Comparison of ENCODE assay signal across 1 cellular context in the genomic region with DNA sequence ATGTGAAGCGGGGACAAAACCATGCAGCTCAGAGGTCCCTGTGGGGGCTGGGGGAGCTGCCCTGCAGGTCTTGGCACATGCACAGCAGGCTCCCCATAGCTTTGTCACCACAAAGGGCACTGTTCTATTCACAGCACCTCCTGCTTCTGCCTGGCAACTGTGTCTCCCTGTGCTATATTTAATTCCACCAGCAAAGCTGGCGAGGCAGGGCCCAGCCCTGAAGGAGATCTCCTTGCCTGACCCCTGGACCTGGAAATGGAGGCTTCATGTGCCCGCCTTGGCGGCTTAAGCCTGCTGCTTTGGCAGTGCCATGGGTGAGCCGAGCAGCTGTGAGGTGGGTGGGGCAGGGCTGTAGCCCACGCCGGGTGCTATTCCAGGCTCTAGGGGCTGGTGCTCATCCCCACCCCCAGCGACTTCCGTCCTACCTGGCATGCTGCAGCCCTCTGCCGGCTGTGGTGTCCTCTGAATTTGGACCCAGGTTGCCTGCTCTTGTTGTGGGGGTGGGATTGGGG.
TF ChIP-seq lines count a peak whose summit lies in the region.

No MANE protein-coding gene starts in this region.

TF ChIP-seq in H1, 55 proteins besides CTCF, POLR2A, EP300 and RAD21:
- TF ChIP-seq, protein P1, sequence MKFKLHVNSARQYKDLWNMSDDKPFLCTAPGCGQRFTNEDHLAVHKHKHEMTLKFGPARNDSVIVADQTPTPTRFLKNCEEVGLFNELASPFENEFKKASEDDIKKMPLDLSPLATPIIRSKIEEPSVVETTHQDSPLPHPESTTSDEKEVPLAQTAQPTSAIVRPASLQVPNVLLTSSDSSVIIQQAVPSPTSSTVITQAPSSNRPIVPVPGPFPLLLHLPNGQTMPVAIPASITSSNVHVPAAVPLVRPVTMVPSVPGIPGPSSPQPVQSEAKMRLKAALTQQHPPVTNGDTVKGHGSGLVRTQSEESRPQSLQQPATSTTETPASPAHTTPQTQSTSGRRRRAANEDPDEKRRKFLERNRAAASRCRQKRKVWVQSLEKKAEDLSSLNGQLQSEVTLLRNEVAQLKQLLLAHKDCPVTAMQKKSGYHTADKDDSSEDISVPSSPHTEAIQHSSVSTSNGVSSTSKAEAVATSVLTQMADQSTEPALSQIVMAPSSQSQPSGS (IDR thresholded peaks at IDR 0.05; ENCODE audit: low read length), result no peak
- no peak for TF ChIP-seq TCF12 (IDR thresholded peaks at IDR 0.05; ENCODE audit: low read depth, low read length)
- no peak for TF ChIP-seq BRCA1 (IDR thresholded peaks at IDR 0.05; ENCODE audit: low read depth, low read length)
- TF ChIP-seq BCL11A (IDR thresholded peaks at IDR 0.05; ENCODE audit: low read depth in 2 of 2, low read length in 2 of 2), result no peak
- TF ChIP-seq RXRA (IDR thresholded peaks at IDR 0.05; ENCODE audit: insufficient read depth, low read depth, low read length), result no peak
- no peak for TF ChIP-seq SP1 (IDR thresholded peaks at IDR 0.05; ENCODE audit: low read depth, low read length)
- no peak for TF ChIP-seq KDM4A (IDR thresholded peaks at IDR 0.05; ENCODE audit: low read depth, low read length, severe bottlenecking)
- TF ChIP-seq POLR2AphosphoS5 (IDR thresholded peaks at IDR 0.05; ENCODE audit: low read depth, low read length), result no peak
- no peak for TF ChIP-seq SIRT6 (IDR thresholded peaks at IDR 0.05; ENCODE audit: low read length)
- no peak for TF ChIP-seq BACH1 (IDR thresholded peaks at IDR 0.05; ENCODE audit: low read length)
- TF ChIP-seq KDM5A (IDR thresholded peaks at IDR 0.05; ENCODE audit: low read length), result no peak
- TF ChIP-seq USF2 (IDR thresholded peaks at IDR 0.05; ENCODE audit: low read length), result no peak
TF ChIP-seq in H1: peak in this region for 0.
